8 cellular contexts compared by ENCODE assay signal in the genomic region with DNA sequence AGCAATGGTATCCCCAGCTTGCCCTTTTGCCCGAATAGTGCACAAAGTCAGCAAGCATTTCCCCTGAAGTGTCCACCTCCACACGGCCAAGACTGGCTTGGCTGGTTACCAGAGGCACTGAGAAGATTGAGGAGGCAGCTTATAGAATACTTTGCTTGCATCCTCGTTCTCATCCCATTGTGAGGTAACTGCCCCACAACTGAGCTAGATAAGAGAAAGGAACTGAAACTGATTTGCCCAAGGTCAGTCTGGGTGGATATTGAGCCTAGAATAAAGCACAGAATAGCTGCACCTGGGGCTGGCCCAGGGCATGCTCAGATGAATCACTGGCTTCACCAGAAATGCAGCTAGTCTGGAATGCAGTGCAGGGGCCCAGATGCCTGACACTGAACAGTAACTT. TPM values are rescaled to one million over a fixed set of nuclear protein-coding genes. Genes with fewer than 3 reads are reported as not detected.
DNase-seq lines count a peak whose midpoint lies in the region; ATAC-seq, FAIRE-seq and TF ChIP-seq lines count a peak whose summit lies in the region.

No MANE protein-coding gene starts in this region.

- CTCF ChIA-PET in A549 (lab: Yijun Ruan, JAX) = interaction anchor here (0.6 to 2.3 kb wide), 7 partner anchors 8 to 406 kb away, joined by 3 to 8 read pairs (median 3); no protein-coding TSS in a partner anchor

- POLR2A ChIA-PET in A549 (lab: Yijun Ruan, JAX) = interaction anchor here (0.5 to 2.6 kb wide), 4 partner anchors 31 to 942 kb away, joined by 3 to 13 read pairs (median 5); a partner anchor contains a TSS

- TF ChIP-seq CTCF in A549 (IDR thresholded peaks at IDR 0.05) = no peak

- ATAC-seq in A549 = peak; percentile 86 to 93
- peak; percentile 82 for ATAC-seq in GM18873 (IDR thresholded peaks at IDR 0.05; ENCODE audit: low FRiP score, unreplicated experiment)
- peak; percentile 75 for ATAC-seq in HG03039 (IDR thresholded peaks at IDR 0.05; ENCODE audit: unreplicated experiment)
- peak; percentile 65 to 83 for ATAC-seq in right cardiac atrium

- no peak for TF ChIP-seq EP300 in A549 (IDR thresholded peaks at IDR 0.05)

- H3K9me3 ChIP-seq in A549 = no peaks in the 10 kb centered on the region
- H3K9me3 ChIP-seq in right cardiac atrium (ENCODE audit: control insufficient read depth, low read length) = no peaks in the 10 kb centered on the region

- no peaks in the 10 kb centered on the region for H3K27me3 ChIP-seq in right cardiac atrium (ENCODE audit: control insufficient read depth, insufficient read depth)

- 11% methylated on average over 3 of the region's 3 CpGs for WGBS in A549 (ENCODE audit: missing lambda C conversion rate)
- WGBS in right cardiac atrium = 10% methylated on average over 3 of the region's 3 CpGs

- DNase-seq in A549 (ENCODE audit: low read depth in 1 of 2, low spot score in 1 of 2) = peak in 1 of 2 experiments; percentile 26
- peak; percentile 65 for DNase-seq in RPMI7951 (ENCODE audit: low read depth)
- DNase-seq in right cardiac atrium = no peak
- DNase-seq in superior temporal gyrus (ENCODE audit: extremely low spot score) = peak; percentile 37
- no peak for DNase-seq in NCI-H1105 (lab: John Stamatoyannopoulos, UW)
- DNase-seq in NCI-H748 treated with DMSO at 0.1 percent for 48 hours (lab: John Stamatoyannopoulos, UW) = no peak

- TF ChIP-seq POLR2A in A549 (IDR thresholded peaks at IDR 0.05; ENCODE audit: low read length) = no peak

- TF ChIP-seq RAD21 in A549 (conservative IDR thresholded peaks at IDR 0.05 in 1 of 2, IDR thresholded peaks at IDR 0.05 in 1 of 2) = no peak

- peaks cover 49% of the 10 kb centered on the region for H3K4me1 ChIP-seq in A549
- peaks cover 4% of the 10 kb centered on the region for H3K4me1 ChIP-seq in right cardiac atrium (ENCODE audit: control insufficient read depth, insufficient read depth, low read length)

- H3K27ac ChIP-seq in A549 (peak overlapping the region; percentile 61 to 77), right cardiac atrium (ENCODE audit: low read length) (peak overlapping the region; percentile 43)

- H3K4me3 ChIP-seq in A549 (no peak overlapping the region), right cardiac atrium (ENCODE audit: low read length) (no peak overlapping the region)

- intact Hi-C loops in right cardiac atrium (cut with DNase I) = no loop called here

- FAIRE-seq in A549 (lab: Jason Lieb, UNC) = no peak

- peak overlapping the region; percentile 76 for H3K4me2 ChIP-seq in A549

TF ChIP-seq in A549, 52 proteins besides CTCF, POLR2A, EP300 and RAD21:
- TF ChIP-seq ZNF302 (CRISPR knock-in tag; IDR thresholded peaks at IDR 0.05) (no peak), FOSL2 (IDR thresholded peaks at IDR 0.05) (0 out of 2 replicates have a peak, but pooled peaks have one; percentile 18), FOSL2 (CRISPR knock-in tag; IDR thresholded peaks at IDR 0.05) (no peak)

RNA-seq across cellular contexts. Expression of a gene that starts 32.7 kb away (rescaled TPM):
- polyA plus RNA-seq in A549 (2011; rRNA removed) (44.2 and 44.6 TPM in 2 replicates), A549 (2017; fragmentation: RNase III; extraction: RNeasy Plus Mini Kit Qiagen cat#74134 plus additional on column Dnase treatment) (15.8 to 17.9 TPM (median 17.7 TPM) in 3 replicates), right cardiac atrium (18.7 TPM)
- 7.4 and 8.6 TPM in 2 replicates for polyA plus RNA-seq in A549 (2012; cell fraction: cytosol; rRNA removed)
- polyA plus RNA-seq in A549 (2012; cell fraction: nucleus; rRNA removed) = 5.9 and 13.9 TPM in 2 replicates
- 21.3 and 22.3 TPM in 2 replicates for polyA minus RNA-seq in A549 (2011; rRNA and poly(A)+ RNA removed)
- total RNA-seq in RPMI7951 (2014; rRNA removed; shearing (Covaris generic)) = 35.1 and 35.6 TPM in 2 replicates
- total RNA-seq in right cardiac atrium = 10 to 100 TPM; 39.3 to 50.0 (median 43.5) TPM

Comparison
In these comparisons a context has a peak if more than half of its experiments do, and no peak if none do; other contexts are left out.
1. DNase-seq: peak in RPMI7951 (single experiment) and superior temporal gyrus (single experiment); none in right cardiac atrium (0 of 3), NCI-H1105 (single experiment) and NCI-H748 treated with DMSO at 0.1 percent for 48 hours (single experiment).
2. Peak in every context shown above with its lines, with median percentiles within 50 percentile points of each other: ATAC-seq.